In the genomic region with DNA sequence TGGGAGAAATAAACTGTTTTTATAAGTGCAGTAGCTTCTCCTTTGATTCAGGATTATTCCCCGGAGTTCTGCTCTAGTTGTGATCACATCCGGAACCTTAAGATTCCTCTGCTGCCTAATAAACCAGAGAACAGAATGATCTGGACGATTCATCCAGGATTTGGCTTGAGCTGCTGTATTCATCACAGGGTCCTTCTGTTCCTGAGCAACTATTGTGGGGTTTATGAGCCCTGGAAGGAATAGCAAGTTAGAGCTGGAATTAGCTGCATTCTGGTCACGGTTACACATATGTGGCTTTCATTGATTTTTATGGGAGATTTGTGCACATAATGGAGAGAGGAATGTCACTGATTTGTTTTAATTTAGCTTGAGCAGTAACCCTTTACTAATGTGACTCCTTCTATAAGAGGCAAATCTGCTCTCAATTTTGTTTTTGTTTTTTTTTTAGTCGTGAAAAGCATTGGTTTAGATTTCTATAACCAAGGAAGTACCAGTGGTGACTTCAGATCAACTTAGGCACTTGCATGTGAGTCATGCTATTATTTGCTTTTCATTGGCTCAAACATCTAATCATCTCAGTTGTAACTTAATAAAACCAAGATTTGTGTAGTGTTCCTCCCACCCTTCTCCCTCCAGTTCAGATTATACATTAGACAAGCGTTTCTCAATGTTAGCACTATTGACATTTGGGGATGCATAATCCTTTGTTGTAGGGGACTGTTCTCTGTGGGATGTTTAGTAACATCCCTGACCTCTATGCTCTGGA, we compare ENCODE assay signal across 28 cellular contexts.
DNase-seq lines count a peak whose midpoint lies in the region; ATAC-seq, FAIRE-seq and TF ChIP-seq lines count a peak whose summit lies in the region.
"Had no signal": no experiment of that assay in that cellular context is flagged by ENCODE, and none has a peak within 500 bp of the region (broad histone marks: within the 10 kb centered on the region; RNA-seq: fewer than 3 reads in every experiment).

No MANE protein-coding gene starts in this region.

- H3K4me1 Mint-ChIP-seq in GM23338 (peaks cover 30% of the 10 kb centered on the region), brain (peaks cover 7% of the 10 kb centered on the region), neural crest cell (peaks cover 5% of the 10 kb centered on the region)
- H3K4me1 Mint-ChIP-seq: CD8-positive, alpha-beta memory T cell had no signal

- H3K36me3 ChIP-seq in GM23338 (ENCODE audit: insufficient read depth) = no peaks in the 10 kb centered on the region
- no peaks in the 10 kb centered on the region for H3K36me3 ChIP-seq in smooth muscle cell (ENCODE audit: low read depth)
- H3K36me3 ChIP-seq in pancreas = no peaks in the 10 kb centered on the region
- H3K36me3 ChIP-seq: brain microvascular endothelial cell, gastrocnemius medialis, neutrophil, suprapubic skin had no signal

- H3K4me1 ChIP-seq in GM23338 (ENCODE audit: insufficient read depth) (peaks cover 17% of the 10 kb centered on the region; the same call in 1 of the 2 replicates), smooth muscle cell (ENCODE audit: low read depth) (no peaks in the 10 kb centered on the region), pancreas (no peaks in the 10 kb centered on the region)
- H3K4me1 ChIP-seq: gastrocnemius medialis, psoas muscle, suprapubic skin had no signal

- no peak overlapping the region for H3K9ac ChIP-seq in smooth muscle cell (ENCODE audit: low read depth)

- H3K36me3 Mint-ChIP-seq in GM23338 (ENCODE audit: low read depth) = no peaks in the 10 kb centered on the region
- H3K36me3 Mint-ChIP-seq in brain = no peaks in the 10 kb centered on the region
- no peaks in the 10 kb centered on the region for H3K36me3 Mint-ChIP-seq in neural crest cell (ENCODE audit: low read depth)
- no peaks in the 10 kb centered on the region for H3K36me3 Mint-ChIP-seq in activated naive CD4-positive, alpha-beta T cell treated with anti-CD3 and anti-CD28 coated beads, Interleukin-2, amount 50 U/mL, for 72 hours
- H3K36me3 Mint-ChIP-seq: CD8-positive, alpha-beta memory T cell had no signal

- H3K4me3 Mint-ChIP-seq in GM23338 = no peak overlapping the region
- H3K4me3 Mint-ChIP-seq in brain = no peak overlapping the region
- no peak overlapping the region for H3K4me3 Mint-ChIP-seq in neural crest cell
- H3K4me3 Mint-ChIP-seq: CD8-positive, alpha-beta memory T cell had no signal

- WGBS in smooth muscle cell (ENCODE audit: low lambda C conversion rate) = 66% methylated on average over 6 of the region's 6 CpGs
- WGBS in pancreas, 2 donors = 42 to 52% methylated on average over 6 of the region's 6 CpGs

- no peaks in the 10 kb centered on the region for H3K9me3 Mint-ChIP-seq in GM23338
- peaks cover 0 to 3% (median 2%) of the 10 kb centered on the region in 5 experiments for H3K9me3 Mint-ChIP-seq in brain
- H3K9me3 Mint-ChIP-seq in neural crest cell = no peaks in the 10 kb centered on the region
- peaks cover 5 to 6% of the 10 kb centered on the region in 2 donors for H3K9me3 Mint-ChIP-seq in activated naive CD4-positive, alpha-beta T cell treated with anti-CD3 and anti-CD28 coated beads, Interleukin-2, amount 50 U/mL, for 72 hours

- FAIRE-seq in pancreas (lab: Jason Lieb, UNC) = no peak
- FAIRE-seq: GM12892, urothelium cell line had no signal

- intact Hi-C loops in pancreas (cut with DNase I) = no loop called here

- H2AFZ ChIP-seq in GM23338 = peak overlapping the region; percentile 53; the same call in 1 of the 2 replicates
- H2AFZ ChIP-seq in smooth muscle cell (ENCODE audit: low read depth) = peak overlapping the region; percentile 33

- no peak for DNase-seq in GM23338 (ENCODE audit: low spot score)
- DNase-seq in neural crest cell (ENCODE audit: low read depth, low spot score) = no peak
- DNase-seq in smooth muscle cell (lab: John Stamatoyannopoulos, UW; ENCODE audit: unreplicated experiment) = no peak
- DNase-seq in activated naive CD4-positive, alpha-beta T cell treated with anti-CD3 and anti-CD28 coated beads, Interleukin-2, amount 50 U/mL, for 72 hours (ENCODE audit: low spot score in 2 of 2) = no peak
- no peak for DNase-seq in pancreas
- DNase-seq: activated CD4-positive, alpha-beta T cell treated with anti-CD3 and anti-CD28 coated beads, Interleukin-2, amount 50 U/mL, for 48 hours; activated CD4-positive, CD25-positive, alpha-beta regulatory T cell treated with anti-CD3 and anti-CD28 coated beads, Interleukin-2, amount 50 U/mL, for 72 hours; activated naive CD4-positive, alpha-beta T cell; brain microvascular endothelial cell; CD8-positive, alpha-beta memory T cell; gastrocnemius medialis; Kasumi-1; left cardiac atrium; mammary epithelial cell; NCI-H1417; NCI-H2029 treated with DMSO at 0.1 percent for 48 hours; NCI-H524 treated with DMSO at 0.1 percent for 48 hours; psoas muscle; SHP77; stimulated activated naive CD4-positive, alpha-beta T cell; T-helper 2 cell had no signal

- no peak overlapping the region for H3K4me2 ChIP-seq in GM23338
- H3K4me2 ChIP-seq in smooth muscle cell = no peak overlapping the region

- H4K20me1 ChIP-seq in GM23338 (replicated peaks; ENCODE audit: insufficient read depth) (no peaks in the 10 kb centered on the region), smooth muscle cell (ENCODE audit: low read depth) (no peaks in the 10 kb centered on the region)

- TF ChIP-seq CTCF in GM23338 (conservative IDR thresholded peaks at IDR 0.05; ENCODE audit: low read depth in 2 of 2) = no peak
- TF ChIP-seq CTCF in brain (conservative IDR thresholded peaks at IDR 0.05) = no peak
- TF ChIP-seq CTCF in neural crest cell (conservative IDR thresholded peaks at IDR 0.05) = no peak
- no peak for TF ChIP-seq CTCF in smooth muscle cell (IDR thresholded peaks at IDR 0.05; ENCODE audit: borderline replicate concordance, insufficient read depth, poor library complexity, severe bottlenecking)
- no peak for TF ChIP-seq CTCF in pancreas (IDR thresholded peaks at IDR 0.05)

- H3K27me3 ChIP-seq in GM23338 (ENCODE audit: insufficient read depth) (no peaks in the 10 kb centered on the region), smooth muscle cell (ENCODE audit: low read depth) (no peaks in the 10 kb centered on the region), pancreas (no peaks in the 10 kb centered on the region)
- H3K27me3 ChIP-seq: brain microvascular endothelial cell, gastrocnemius medialis, neutrophil, suprapubic skin had no signal

- H3K9me3 ChIP-seq in smooth muscle cell (replicated peaks; ENCODE audit: low read depth) (no peaks in the 10 kb centered on the region), pancreas (no peaks in the 10 kb centered on the region)
- H3K9me3 ChIP-seq: gastrocnemius medialis, neutrophil, psoas muscle, suprapubic skin had no signal

- peaks cover 2% of the 10 kb centered on the region for H3K27me3 Mint-ChIP-seq in GM23338 (ENCODE audit: insufficient read depth, low read depth, poor library complexity)
- peaks cover 2% of the 10 kb centered on the region for H3K27me3 Mint-ChIP-seq in brain
- no peaks in the 10 kb centered on the region for H3K27me3 Mint-ChIP-seq in neural crest cell (ENCODE audit: low read depth)
- H3K27me3 Mint-ChIP-seq: CD8-positive, alpha-beta memory T cell had no signal

- no peaks in the 10 kb centered on the region for H3F3A ChIP-seq in GM23338 (replicated peaks; ENCODE audit: low read depth)
- H3F3A ChIP-seq in smooth muscle cell (ENCODE audit: low read depth) = no peaks in the 10 kb centered on the region

- H3K27ac Mint-ChIP-seq in GM23338 (no peak overlapping the region), brain (peak overlapping the region in 4 of 5 experiments; percentile 4 to 73 (median 25)), neural crest cell (ENCODE audit: unreplicated experiment) (peak overlapping the region; percentile 40)
- H3K27ac Mint-ChIP-seq in activated naive CD4-positive, alpha-beta T cell treated with anti-CD3 and anti-CD28 coated beads, Interleukin-2, amount 50 U/mL, for 72 hours = no peak overlapping the region
- H3K27ac Mint-ChIP-seq: CD8-positive, alpha-beta memory T cell had no signal

- peaks cover 4% of the 10 kb centered on the region; the same call in 1 of the 2 replicates for H3K9me2 ChIP-seq in GM23338 (ENCODE audit: insufficient read depth)

- H3K79me2 ChIP-seq in GM23338 (replicated peaks; ENCODE audit: insufficient read depth) = no peaks in the 10 kb centered on the region
- no peaks in the 10 kb centered on the region for H3K79me2 ChIP-seq in smooth muscle cell (ENCODE audit: low read depth)

- H3K27ac ChIP-seq in GM23338 (ENCODE audit: low read depth) = no peak overlapping the region
- H3K27ac ChIP-seq in smooth muscle cell (ENCODE audit: low read depth) = no peak overlapping the region
- H3K27ac ChIP-seq in pancreas = no peak overlapping the region
- H3K27ac ChIP-seq: brain microvascular endothelial cell, gastrocnemius medialis, neutrophil, psoas muscle, suprapubic skin had no signal

- no peak for ATAC-seq in GM23338
- no peak for ATAC-seq in activated naive CD4-positive, alpha-beta T cell treated with anti-CD3 and anti-CD28 coated beads, Interleukin-2, amount 50 U/mL, for 72 hours
- ATAC-seq in pancreas = no peak
- ATAC-seq in GM18861 (IDR thresholded peaks at IDR 0.05; ENCODE audit: unreplicated experiment) = no peak
- ATAC-seq: left cardiac atrium, Panc1, psoas muscle had no signal

- H3K4me3 ChIP-seq in GM23338 (no peak overlapping the region), smooth muscle cell (no peak overlapping the region), pancreas (no peak overlapping the region)
- H3K4me3 ChIP-seq: gastrocnemius medialis, psoas muscle, suprapubic skin had no signal

TF ChIP-seq in GM23338, 12 proteins besides CTCF, POLR2A, EP300 and RAD21 (continues in another document):
- TF ChIP-seq NANOG (IDR thresholded peaks at IDR 0.05; ENCODE audit: borderline replicate concordance) = no peak

Comparison
In these comparisons a context has a peak if more than half of its experiments do, and no peak if none do; other contexts are left out.
1. H3K27ac Mint-ChIP-seq: peak in brain (4 of 5) and neural crest cell (single experiment); none in GM23338 (single experiment) and activated naive CD4-positive, alpha-beta T cell treated with anti-CD3 and anti-CD28 coated beads, Interleukin-2, amount 50 U/mL, for 72 hours (0 of 2).